Comparison of ENCODE assay signal across 8 cellular contexts in genomic region chr15:72230197-72231065, GRCh38. TPM values are rescaled to one million over a fixed set of nuclear protein-coding genes. Genes with fewer than 3 reads are reported as not detected.
DNase-seq lines count a peak whose midpoint lies in the region; ATAC-seq and TF ChIP-seq lines count a peak whose summit lies in the region.

No MANE protein-coding gene starts in this region.

- DNase-seq in NOMO-1 treated with DMSO at 0.1 percent for 48 hours (lab: John Stamatoyannopoulos, UW; ENCODE audit: unreplicated experiment) (peak; percentile 85), endothelial cell (ENCODE audit: low spot score) (peak; percentile 90), mesothelial cell of epicardium (ENCODE audit: low spot score in 2 of 2, unreplicated experiment in 2 of 2) (peak; percentile 85 to 88)
- peak; percentile 93 for DNase-seq in activated CD8-positive, alpha-beta memory T cell treated with anti-CD3 and anti-CD28 coated beads, Interleukin-2, amount 50 U/mL, for 48 hours
- peak; percentile 61 for DNase-seq in stimulated activated CD8-positive, alpha-beta memory T cell treated with anti-CD3 and anti-CD28 coated beads, Interleukin-15, amount 100 ng/mL, for 24 hours (ENCODE audit: low read depth)

- H3K27ac ChIP-seq in C4-2B, result peak overlapping the region; percentile 95

- no peak for TF ChIP-seq CTCF in C4-2B (conservative IDR thresholded peaks at IDR 0.05)
- no peak for TF ChIP-seq CTCF in endothelial cell (IDR thresholded peaks at IDR 0.05; ENCODE audit: unreplicated experiment)
- TF ChIP-seq CTCF in mesothelial cell of epicardium (IDR thresholded peaks at IDR 0.05; ENCODE audit: unreplicated experiment), result no peak

- H3K27ac Mint-ChIP-seq in endothelial cell (ENCODE audit: unreplicated experiment), result peak overlapping the region; percentile 98
- H3K27ac Mint-ChIP-seq in mesothelial cell of epicardium, result peak overlapping the region; percentile 94

- ATAC-seq in HG02759 (IDR thresholded peaks at IDR 0.05; ENCODE audit: unreplicated experiment) (peak; percentile 14), GM19455 (IDR thresholded peaks at IDR 0.05; ENCODE audit: unreplicated experiment) (no peak)

- H3K4me1 Mint-ChIP-seq in endothelial cell (ENCODE audit: unreplicated experiment) (peaks cover 46% of the 10 kb centered on the region), mesothelial cell of epicardium (peaks cover 52% of the 10 kb centered on the region)

- peaks cover 9% of the 10 kb centered on the region for H3K36me3 Mint-ChIP-seq in endothelial cell (ENCODE audit: low read depth, unreplicated experiment)
- H3K36me3 Mint-ChIP-seq in mesothelial cell of epicardium, result no peaks in the 10 kb centered on the region

- H3K4me3 Mint-ChIP-seq in endothelial cell (ENCODE audit: unreplicated experiment) (peak overlapping the region; percentile 99), mesothelial cell of epicardium (peak overlapping the region; percentile 88)

- H3K27me3 Mint-ChIP-seq in endothelial cell (ENCODE audit: unreplicated experiment) (peaks cover 10% of the 10 kb centered on the region), mesothelial cell of epicardium (ENCODE audit: low read depth) (no peaks in the 10 kb centered on the region)

- H3K9me3 Mint-ChIP-seq in endothelial cell (ENCODE audit: unreplicated experiment), result no peaks in the 10 kb centered on the region
- H3K9me3 Mint-ChIP-seq in mesothelial cell of epicardium, result no peaks in the 10 kb centered on the region

RNA-seq across cellular contexts. Expression of gene PKM, which starts 0.6 kb away (rescaled TPM):
- 604 TPM for total RNA-seq in endothelial cell (ENCODE audit: unreplicated experiment)
- total RNA-seq in mesothelial cell of epicardium, result 424 to 453 TPM (median 452 TPM) in 3 replicates

RNA-seq across cellular contexts. Expression of gene GRAMD2A, which starts 32.8 kb away (rescaled TPM):
- total RNA-seq in endothelial cell (ENCODE audit: unreplicated experiment), result 0.31 TPM
- 2.0 to 3.5 TPM (median 2.6 TPM) in 3 replicates for total RNA-seq in mesothelial cell of epicardium

RNA-seq across cellular contexts. Expression of gene PARP6, which starts 41.9 kb away (rescaled TPM):
- total RNA-seq in endothelial cell (ENCODE audit: unreplicated experiment) (77.4 TPM), mesothelial cell of epicardium (127 to 138 TPM (median 134 TPM) in 3 replicates)
